9 cellular contexts compared by ENCODE assay signal in the genomic region with DNA sequence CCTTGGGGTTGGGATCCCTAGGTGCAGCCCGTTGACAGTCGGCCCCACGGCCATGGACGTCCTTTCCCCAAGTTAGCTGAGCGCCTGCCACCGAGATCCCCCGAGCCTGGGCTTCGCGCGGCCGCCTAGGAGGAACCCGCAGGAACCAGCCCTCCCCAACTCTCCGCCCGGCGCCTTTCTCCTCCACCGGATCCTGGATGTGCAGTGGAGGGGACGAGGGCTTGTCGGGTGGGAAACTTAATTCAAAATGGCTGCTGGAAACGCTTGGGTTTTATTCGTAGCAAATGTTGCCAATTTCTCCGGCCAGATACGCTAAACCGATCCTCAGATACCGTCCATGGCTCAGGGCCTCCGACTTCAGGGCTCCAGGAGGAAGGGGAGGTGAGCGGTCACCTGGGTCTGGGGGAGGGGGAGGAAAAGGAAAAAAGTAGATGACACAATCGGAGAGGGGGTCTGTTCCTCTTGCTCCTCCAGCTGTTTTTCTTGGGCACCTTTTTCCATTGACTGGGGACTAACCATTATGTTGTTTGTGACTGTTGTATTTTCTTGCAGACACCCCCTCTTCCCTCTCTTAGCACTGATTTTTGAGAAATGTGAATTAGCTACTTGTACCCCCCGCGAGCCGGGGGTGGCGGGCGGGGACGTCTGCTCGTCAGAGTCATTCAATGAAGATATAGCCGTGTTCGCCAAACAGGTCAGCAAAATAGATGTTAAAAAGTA. TPM values are rescaled to one million over a fixed set of nuclear protein-coding genes. Genes with fewer than 3 reads are reported as not detected.
DNase-seq lines count a peak whose midpoint lies in the region; ATAC-seq and TF ChIP-seq lines count a peak whose summit lies in the region.
"Had no signal": no experiment of that assay in that cellular context is flagged by ENCODE, and none has a peak within 500 bp of the region (broad histone marks: within the 10 kb centered on the region; RNA-seq: fewer than 3 reads in every experiment).

No MANE protein-coding gene starts in this region.

- peak overlapping the region; percentile 97 for H3K4me2 ChIP-seq in GM23248 (ENCODE audit: unreplicated experiment)

- DNase-seq in GM23248 (peak; percentile 62), astrocyte of the cerebellum (ENCODE audit: low read depth) (no peak), sciatic nerve (ENCODE audit: low spot score) (peak; percentile 62), cerebellar nuclear complex (lab: John Stamatoyannopoulos, UW) (no peak)
- DNase-seq in stimulated activated CD4-positive, alpha-beta T cell treated with anti-CD3 and anti-CD28 coated beads, Interleukin-2, amount 100 ng/mL, for 24 hours = no peak
- no peak for DNase-seq in activated CD4-positive, alpha-beta T cell treated with anti-CD3 and anti-CD28 coated beads, Interleukin-2, amount 50 U/mL, for 48 hours
- DNase-seq: activated naive CD4-positive, alpha-beta T cell had no signal

- peak overlapping the region; percentile 76 for H2AFZ ChIP-seq in GM23248

- H4K20me1 ChIP-seq in GM23248 (ENCODE audit: insufficient read depth) = no peaks in the 10 kb centered on the region

- TF ChIP-seq CTCF in astrocyte of the cerebellum (IDR thresholded peaks at IDR 0.05; ENCODE audit: low read depth, low read length, missing control alignments) = no peak

- H3K27me3 ChIP-seq in GM23248 (replicated peaks; ENCODE audit: insufficient read depth) (no peaks in the 10 kb centered on the region), iPS-15b (ENCODE audit: control insufficient read depth, insufficient read depth, low read length) (peaks cover 100% of the 10 kb centered on the region)

- H3K9ac ChIP-seq in GM23248 (peak overlapping the region; percentile 95), iPS-15b (ENCODE audit: low read depth, low read length) (no peak overlapping the region)

- H3K9me3 ChIP-seq in GM23248 (ENCODE audit: low read depth) = no peaks in the 10 kb centered on the region
- no peaks in the 10 kb centered on the region for H3K9me3 ChIP-seq in iPS-15b (ENCODE audit: control insufficient read depth, insufficient read depth, low read length)

- 0 to 1% methylated on average over 32 to 36 of the region's 36 CpGs for WGBS in GM23248 (ENCODE audit: low coverage in 1 of 2, low lambda C conversion rate in 2 of 2, missing lambda C conversion rate in 2 of 2), 2 experiments

- peak overlapping the region; percentile 84 for H3K27ac ChIP-seq in GM23248

- H3K4me1 ChIP-seq in GM23248 (ENCODE audit: insufficient read depth) (peaks cover 30% of the 10 kb centered on the region), iPS-15b (ENCODE audit: control insufficient read depth, insufficient read depth, low read length) (peaks cover 45% of the 10 kb centered on the region)

- peak overlapping the region; percentile 97 for H3K4me3 ChIP-seq in GM23248
- peak overlapping the region; percentile 70 for H3K4me3 ChIP-seq in astrocyte of the cerebellum (ENCODE audit: low read depth, low read length)
- H3K4me3 ChIP-seq in iPS-15b (ENCODE audit: low read depth, low read length) = peak overlapping the region; percentile 63

- H3K36me3 ChIP-seq in GM23248 (ENCODE audit: low read depth) (no peaks in the 10 kb centered on the region), iPS-15b (ENCODE audit: control insufficient read depth, insufficient read depth, low read length) (no peaks in the 10 kb centered on the region)

- H3K9me2 ChIP-seq in GM23248 (ENCODE audit: insufficient read depth) = no peaks in the 10 kb centered on the region

- peaks cover 29% of the 10 kb centered on the region for H3F3A ChIP-seq in GM23248 (ENCODE audit: insufficient read depth)

- ATAC-seq in sciatic nerve (no peak), GM18870 (IDR thresholded peaks at IDR 0.05; ENCODE audit: unreplicated experiment) (no peak)

- in situ Hi-C loops in GM23248 (cut with MboI) = loop anchor here (10.0 to 25.0 kb wide), 4 partner anchors 798 to 1585 kb away; no protein-coding TSS in a partner anchor
- in situ Hi-C loops in astrocyte of the cerebellum (cut with HindIII; ENCODE audit: low sequenced_read_pairs) = loop anchor here (10.0 to 25.0 kb wide), 4 partner anchors 423 to 1598 kb away; no protein-coding TSS in a partner anchor

- intact Hi-C loops in sciatic nerve (cut with DNase I) = no loop called here

- peaks cover 94% of the 10 kb centered on the region for H3K79me2 ChIP-seq in GM23248 (ENCODE audit: insufficient read depth)

RNA-seq across cellular contexts. Expression of gene MEIS1, which starts 4.5 kb away (rescaled TPM):
- total RNA-seq in GM23248 (2014; rRNA removed; shearing (Covaris generic)) = 19.1 and 21.4 TPM in 2 replicates
- 44.3 and 44.4 TPM in 2 replicates for polyA plus RNA-seq in GM23248 (2016; fragmentation: Nextera tagmentation; extraction: Ambion mirVana)
- 18.0 TPM for total RNA-seq in sciatic nerve

Comparison
In these comparisons a context has a peak if more than half of its experiments do, and no peak if none do; other contexts are left out.
1. DNase-seq: peak in GM23248 (single experiment) and sciatic nerve (single experiment); none in astrocyte of the cerebellum (single experiment), cerebellar nuclear complex (0 of 2), stimulated activated CD4-positive, alpha-beta T cell treated with anti-CD3 and anti-CD28 coated beads, Interleukin-2, amount 100 ng/mL, for 24 hours (0 of 2) and activated CD4-positive, alpha-beta T cell treated with anti-CD3 and anti-CD28 coated beads, Interleukin-2, amount 50 U/mL, for 48 hours (0 of 2).
2. Peak in every context shown above with its lines, with median percentiles within 50 percentile points of each other: H3K4me3 ChIP-seq.